In the genomic region with DNA sequence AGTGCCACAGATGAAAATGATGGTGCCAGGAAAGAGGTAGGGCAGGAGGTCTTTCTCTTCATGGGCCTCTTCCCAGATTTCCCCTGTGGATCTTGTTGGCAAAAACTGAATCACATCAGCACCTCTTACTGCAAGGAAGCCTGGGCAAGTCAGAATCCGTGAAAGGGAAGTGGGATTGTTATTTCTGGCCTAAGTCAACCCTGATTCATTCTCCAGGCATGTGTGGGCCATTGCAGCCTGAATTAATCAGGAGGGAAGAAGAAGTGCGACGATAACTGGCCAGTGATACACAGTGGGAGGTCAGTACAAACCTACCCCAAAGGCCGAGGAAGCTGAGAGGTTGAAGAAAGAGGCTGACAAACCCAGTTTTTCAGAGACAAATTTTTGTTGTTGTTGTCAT, we compare ENCODE assay signal across 10 cellular contexts. TPM values are rescaled to one million over a fixed set of nuclear protein-coding genes. Genes with fewer than 3 reads are reported as not detected.
DNase-seq lines count a peak whose midpoint lies in the region; ATAC-seq, FAIRE-seq and TF ChIP-seq lines count a peak whose summit lies in the region.
"Had no signal": no experiment of that assay in that cellular context is flagged by ENCODE, and none has a peak within 500 bp of the region (broad histone marks: within the 10 kb centered on the region; RNA-seq: fewer than 3 reads in every experiment).

No MANE protein-coding gene starts in this region.

- H4K8ac ChIP-seq in IMR-90 (ENCODE audit: low read depth in 2 of 2, low read length in 2 of 2), result peak overlapping the region; percentile 48 to 94

- DNase-seq in A549 (ENCODE audit: low read depth in 1 of 2, low spot score in 1 of 2) (peak; percentile 55 to 73), IMR-90 (peak; percentile 97), bronchial epithelial cell (ENCODE audit: low read depth) (peak; percentile 98), right lobe of liver (peak in 1 of 3 donors; percentile 35), NCI-H345 treated with DMSO at 0.1 percent for 48 hours (lab: John Stamatoyannopoulos, UW; ENCODE audit: unreplicated experiment) (no peak), Peyer's patch (no peak), NCI-H1105 (lab: John Stamatoyannopoulos, UW) (no peak), tibial nerve (ENCODE audit: low spot score in 2 of 2) (no peak)
- DNase-seq: DND-41 had no signal

- peaks cover 0 to 12% of the 10 kb centered on the region in 2 experiments; a peak in 1 of 4 replicates for H3K79me1 ChIP-seq in IMR-90 (ENCODE audit: low read depth in 1 of 2, low read length in 2 of 2)

- TF ChIP-seq POLR2A in A549 (IDR thresholded peaks at IDR 0.05; ENCODE audit: low read length) (no peak), IMR-90 (IDR thresholded peaks at IDR 0.05; ENCODE audit: low read depth, low read length) (no peak), right lobe of liver (IDR thresholded peaks at IDR 0.05) (no peak), Peyer's patch (IDR thresholded peaks at IDR 0.05) (no peak), tibial nerve (IDR thresholded peaks at IDR 0.05) (no peak)

- H3K4me1 ChIP-seq in A549 (peaks cover 15% of the 10 kb centered on the region), IMR-90 (ENCODE audit: control insufficient read depth, insufficient read depth, low read length) (peaks cover 13% of the 10 kb centered on the region), right lobe of liver (no peaks in the 10 kb centered on the region), Peyer's patch (no peaks in the 10 kb centered on the region), tibial nerve (no peaks in the 10 kb centered on the region)

- POLR2A ChIA-PET in A549 (lab: Yijun Ruan, JAX), result interaction anchor here (1.5 kb wide), 1 partner anchor 83 kb away, joined by 4 read pairs; a partner anchor contains a TSS
- POLR2A ChIA-PET in IMR-90 (lab: Charles Lee; ENCODE audit: unreplicated experiment), result no interaction called here

- dilution Hi-C loops in IMR-90 (cut with HindIII; ENCODE audit: low sequenced_read_pairs, unreplicated experiment), result no loop called here

- peak overlapping the region; percentile 96 for H2BK15ac ChIP-seq in IMR-90 (ENCODE audit: low read depth, low read length)

- peak overlapping the region; percentile 77 for H2AFZ ChIP-seq in IMR-90 (replicated peaks; ENCODE audit: low read length, poor library complexity)

- no peaks in the 10 kb centered on the region for H4K20me1 ChIP-seq in IMR-90 (ENCODE audit: insufficient read depth, low read length)

- H3K27ac ChIP-seq in A549 (peak overlapping the region; percentile 47 to 70; a peak in 5 of 6 replicates), IMR-90 (ENCODE audit: insufficient read depth, low read length) (peak overlapping the region; percentile 84), right lobe of liver (no peak overlapping the region), Peyer's patch (peak overlapping the region in 2 of 4 donors; percentile 25 to 40), tibial nerve (peak overlapping the region in 2 of 4 donors; percentile 15 to 49)
- H3K27ac ChIP-seq: cardiac muscle cell had no signal

- peak overlapping the region; percentile 86 for H3K18ac ChIP-seq in IMR-90 (ENCODE audit: low read depth, low read length)

- H3K14ac ChIP-seq in IMR-90 (replicated peaks; ENCODE audit: low read depth, low read length), result peak overlapping the region; percentile 98

- 6% methylated on average over 4 of the region's 4 CpGs for WGBS in A549 (ENCODE audit: missing lambda C conversion rate)
- no CpG with 5 or more reads among the region's 4 CpGs for WGBS in IMR-90 (ENCODE audit: extremely low coverage in 2 of 2, insufficient read length in 1 of 2), 2 experiments
- whole genome bisulfite sequencing in right lobe of liver (ENCODE audit: insufficient coverage, low coverage, low lambda C conversion rate, missing lambda C conversion rate), result 60% methylated on average over 4 of the region's 4 CpGs
- 17 to 23% methylated on average over 4 of the region's 4 CpGs for WGBS in tibial nerve, 2 donors

- BruUV-seq in IMR-90 (replicated peaks; lab: Mats Ljungman, UMichigan), result no TSS peak

- no peak for TF ChIP-seq CTCF in A549 (IDR thresholded peaks at IDR 0.05)
- no peak for TF ChIP-seq CTCF in IMR-90 (conservative IDR thresholded peaks at IDR 0.05; ENCODE audit: low read depth, low read length)
- TF ChIP-seq CTCF in bronchial epithelial cell (IDR thresholded peaks at IDR 0.05; ENCODE audit: insufficient read depth, low read length, severe bottlenecking), result no peak
- no peak for TF ChIP-seq CTCF in right lobe of liver (IDR thresholded peaks at IDR 0.05)
- TF ChIP-seq CTCF in Peyer's patch (IDR thresholded peaks at IDR 0.05), result no peak
- TF ChIP-seq CTCF in tibial nerve (IDR thresholded peaks at IDR 0.05), result no peak

- H3K9me1 ChIP-seq in IMR-90 (ENCODE audit: insufficient read depth, low read length), result peaks cover 28% of the 10 kb centered on the region

- CTCF ChIA-PET in A549 (lab: Yijun Ruan, JAX) (interaction anchor here (1.4 to 2.6 kb wide), 3 partner anchors 13 to 82 kb away, joined by 7 to 11 read pairs (median 9); no protein-coding TSS in a partner anchor), IMR-90 (lab: Yijun Ruan, JAX) (interaction anchor here (1.5 kb wide), 1 partner anchor 52 kb away, joined by 3 read pairs; no protein-coding TSS in a partner anchor)

- ATAC-seq in A549 (peak; percentile 70 to 94; a peak in 5 of 6 replicates), IMR-90 (ENCODE audit: low read depth) (peak; percentile 97), right lobe of liver (peak; percentile 34 to 84 (median 56))

- peak overlapping the region; percentile 96 for H3K23ac ChIP-seq in IMR-90 (ENCODE audit: low read depth, low read length)

- TF ChIP-seq EP300 in A549 (IDR thresholded peaks at IDR 0.05), result no peak
- TF ChIP-seq EP300 in tibial nerve (IDR thresholded peaks at IDR 0.05), result no peak

- FAIRE-seq in A549 (lab: Jason Lieb, UNC) (no peak), bronchial epithelial cell (lab: Jason Lieb, UNC) (no peak)

- H2BK20ac ChIP-seq in IMR-90 (ENCODE audit: low read depth, low read length), result peak overlapping the region; percentile 99

- TF ChIP-seq RAD21 in A549 (conservative IDR thresholded peaks at IDR 0.05 in 1 of 2, IDR thresholded peaks at IDR 0.05 in 1 of 2) (no peak), IMR-90 (IDR thresholded peaks at IDR 0.05; ENCODE audit: low read length) (no peak)

- H3K9me3 ChIP-seq in A549 (no peaks in the 10 kb centered on the region), IMR-90 (ENCODE audit: control insufficient read depth, insufficient read depth, low read length) (no peaks in the 10 kb centered on the region), right lobe of liver (no peaks in the 10 kb centered on the region), Peyer's patch (no peaks in the 10 kb centered on the region), tibial nerve (no peaks in the 10 kb centered on the region)

- H3K4me2 ChIP-seq in A549 (peak overlapping the region; percentile 40), IMR-90 (ENCODE audit: low read depth, low read length) (peak overlapping the region; percentile 13; the same call in 1 of the 2 replicates)

- H2BK120ac ChIP-seq in IMR-90 (ENCODE audit: low read depth, low read length), result peak overlapping the region; percentile 99

- peak overlapping the region; percentile 96 for H4K91ac ChIP-seq in IMR-90 (ENCODE audit: insufficient read depth, low read depth, low read length)

- in situ Hi-C loops in IMR-90 (cut with MboI; ENCODE audit: low sequenced_read_pairs), result no loop called here

- H3K9ac ChIP-seq in IMR-90 (ENCODE audit: low read depth, low read length), result 0 out of 2 replicates have a peak overlapping the region, but pooled peaks have one; percentile 2

- H3K27me3 ChIP-seq in IMR-90 (ENCODE audit: control insufficient read depth, insufficient read depth, low read length) (no peaks in the 10 kb centered on the region), bronchial epithelial cell (ENCODE audit: control insufficient read depth, insufficient read depth, low read length) (no peaks in the 10 kb centered on the region), right lobe of liver (no peaks in the 10 kb centered on the region), Peyer's patch (no peaks in the 10 kb centered on the region), tibial nerve (no peaks in the 10 kb centered on the region)
- H3K27me3 ChIP-seq: cardiac muscle cell had no signal

- H2AK9ac ChIP-seq in IMR-90 (replicated peaks; ENCODE audit: low read depth, low read length, poor library complexity), result peak overlapping the region; percentile 76

- peak overlapping the region; percentile 79 for H4K5ac ChIP-seq in IMR-90 (ENCODE audit: low read depth, low read length)

- H2BK5ac ChIP-seq in IMR-90 (ENCODE audit: low read depth, low read length, poor library complexity, severe bottlenecking), result peak overlapping the region; percentile 92

- H3K56ac ChIP-seq in IMR-90 (ENCODE audit: extremely low read depth, insufficient read depth, low read length), result peak overlapping the region; percentile 67

- H3K36me3 ChIP-seq in IMR-90 (ENCODE audit: control insufficient read depth, insufficient read depth, low read length) (no peaks in the 10 kb centered on the region), bronchial epithelial cell (ENCODE audit: control insufficient read depth, insufficient read depth, low read length) (no peaks in the 10 kb centered on the region), right lobe of liver (no peaks in the 10 kb centered on the region), Peyer's patch (no peaks in the 10 kb centered on the region), tibial nerve (no peaks in the 10 kb centered on the region)
- H3K36me3 ChIP-seq: cardiac muscle cell had no signal

- H3K4ac ChIP-seq in IMR-90 (ENCODE audit: low read depth, low read length), result peak overlapping the region; percentile 99

- intact Hi-C loops in IMR-90 (cut with micrococcal nuclease), result no loop called here
- intact Hi-C loops in right lobe of liver (cut with DNase I), result no loop called here

- H3K4me3 ChIP-seq in A549 (no peak overlapping the region), IMR-90 (ENCODE audit: insufficient read depth, low read depth, low read length) (no peak overlapping the region), bronchial epithelial cell (ENCODE audit: low read depth, low read length) (no peak overlapping the region), right lobe of liver (no peak overlapping the region), Peyer's patch (no peak overlapping the region), tibial nerve (no peak overlapping the region)
- H3K4me3 ChIP-seq: cardiac muscle cell had no signal

- H2AK5ac ChIP-seq in IMR-90 (ENCODE audit: low read depth, low read length), result peak overlapping the region; percentile 98

RNA-seq across cellular contexts. Expression of a gene that starts 17.9 kb away (rescaled TPM):
- polyA plus RNA-seq in A549 (2011; rRNA removed) (32.0 and 33.3 TPM in 2 replicates), A549 (2017; fragmentation: RNase III; extraction: RNeasy Plus Mini Kit Qiagen cat#74134 plus additional on column Dnase treatment) (59.9 to 72.6 TPM (median 60.6 TPM) in 3 replicates), IMR-90 (2012; rRNA removed) (47.5 and 48.0 TPM in 2 replicates)
- 28.8 and 36.5 TPM in 2 replicates for polyA plus RNA-seq in A549 (2012; cell fraction: cytosol; rRNA removed)
- polyA plus RNA-seq in A549 (2012; cell fraction: nucleus; rRNA removed), result 18.9 and 25.4 TPM in 2 replicates
- 40.0 and 43.9 TPM in 2 replicates for polyA minus RNA-seq in A549 (2011; rRNA and poly(A)+ RNA removed)
- total RNA-seq in IMR-90 (2012; rRNA removed) (120 and 130 TPM in 2 replicates), bronchial epithelial cell (107 and 111 TPM in 2 replicates), right lobe of liver (10 to 100 TPM; 23.7 to 42.3 (median 33.1) TPM), Peyer's patch (10 to 100 TPM; 20.9 to 41.3 (median 30.6) TPM), tibial nerve (10 to 100 TPM; 27.7 to 41.4 (median 31.5) TPM)
- polyA plus RNA-seq in IMR-90 (2012; cell fraction: cytosol; rRNA removed), result 36.6 and 48.8 TPM in 2 replicates
- 13.4 and 21.5 TPM in 2 replicates for polyA plus RNA-seq in IMR-90 (2012; cell fraction: nucleus; rRNA removed; ENCODE audit: low replicate concordance)

RNA-seq across cellular contexts. Expression of a gene that starts 27.3 kb away (rescaled TPM):
- 14.4 and 19.9 TPM in 2 replicates for polyA plus RNA-seq in A549 (2011; rRNA removed)
- 17.9 and 24.6 TPM in 2 replicates for polyA plus RNA-seq in A549 (2012; cell fraction: cytosol; rRNA removed)
- polyA plus RNA-seq in A549 (2012; cell fraction: nucleus; rRNA removed), result 37.5 and 40.4 TPM in 2 replicates
- 16.9 to 21.5 TPM (median 19.3 TPM) in 3 replicates for polyA plus RNA-seq in A549 (2017; fragmentation: RNase III; extraction: RNeasy Plus Mini Kit Qiagen cat#74134 plus additional on column Dnase treatment)
- polyA minus RNA-seq in A549 (2011; rRNA and poly(A)+ RNA removed), result 36.4 and 37.1 TPM in 2 replicates
- 6.3 and 8.3 TPM in 2 replicates for total RNA-seq in IMR-90 (2012; rRNA removed)
- polyA plus RNA-seq in IMR-90 (2012; rRNA removed), result 18.7 and 21.5 TPM in 2 replicates
- polyA plus RNA-seq in IMR-90 (2012; cell fraction: cytosol; rRNA removed), result 10.3 and 18.0 TPM in 2 replicates
- 32.7 and 42.5 TPM in 2 replicates for polyA plus RNA-seq in IMR-90 (2012; cell fraction: nucleus; rRNA removed; ENCODE audit: low replicate concordance)
- total RNA-seq in bronchial epithelial cell, result 25.8 and 32.9 TPM in 2 replicates
- 100 to 1,000 TPM in 1 of 6 experiments, 10 to 100 TPM in 5; 38.8 to 147 (median 46.9) TPM for total RNA-seq in right lobe of liver
- 100 to 1,000 TPM in 1 of 4 donors, 10 to 100 TPM in 3; 32.2 to 104 (median 71.9) TPM for total RNA-seq in Peyer's patch
- total RNA-seq in tibial nerve, result 10 to 100 TPM; 19.2 to 43.3 (median 39.3) TPM

Comparison
In these comparisons a context has a peak if more than half of its experiments do, and no peak if none do; other contexts are left out.
1. DNase-seq: peak in A549 (2 of 2), IMR-90 (single experiment) and bronchial epithelial cell (single experiment); none in NCI-H345 treated with DMSO at 0.1 percent for 48 hours (single experiment), Peyer's patch (0 of 3), NCI-H1105 (single experiment) and tibial nerve (0 of 2).
2. H3K27ac ChIP-seq: peak in A549 (2 of 2) and IMR-90 (single experiment); none in right lobe of liver (0 of 3).
3. Peak in every context shown above with its lines, with median percentiles within 50 percentile points of each other: ATAC-seq.